Comparison of ENCODE assay signal across 2 cellular contexts in the genomic region with DNA sequence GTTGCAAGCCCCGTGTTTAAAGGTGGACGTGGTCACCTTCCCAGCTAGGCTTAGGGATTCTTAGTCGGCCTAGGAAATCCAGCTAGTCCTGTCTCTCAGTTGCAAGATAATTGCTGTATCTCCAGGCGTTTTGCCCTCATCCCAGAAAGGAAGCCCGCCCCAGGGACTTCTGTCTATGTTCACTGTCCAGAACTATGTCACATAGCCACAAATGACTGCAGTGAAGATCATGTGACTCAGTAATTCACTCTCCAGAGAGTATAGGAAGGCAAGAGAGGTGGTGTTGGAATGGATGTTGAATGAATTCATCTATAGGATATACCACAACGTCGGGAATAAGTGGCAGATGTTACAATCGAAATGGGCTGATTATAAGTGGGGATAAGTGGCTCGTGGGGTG.
TF ChIP-seq lines count a peak whose summit lies in the region.

No MANE protein-coding gene starts in this region.

TF ChIP-seq in GM23338, 12 proteins besides CTCF, POLR2A, EP300 and RAD21:
- TF ChIP-seq NANOG (IDR thresholded peaks at IDR 0.05; ENCODE audit: borderline replicate concordance): no peak
- TF ChIP-seq CREB1 (CRISPR knock-in tag; IDR thresholded peaks at IDR 0.05; ENCODE audit: low read depth): no peak
- TF ChIP-seq EZH2phosphoT487 (IDR thresholded peaks at IDR 0.05; ENCODE audit: unreplicated experiment): no peak
TF ChIP-seq in GM23338: peak in this region for 0.

TF ChIP-seq in H1, 55 proteins besides CTCF, POLR2A, EP300 and RAD21:
- no peak for TF ChIP-seq SIRT6 (IDR thresholded peaks at IDR 0.05; ENCODE audit: low read length)
- TF ChIP-seq SAP30 (IDR thresholded peaks at IDR 0.05; ENCODE audit: insufficient read depth, insufficient replicate concordance, low read length): no peak
- no peak for TF ChIP-seq TAF1 (IDR thresholded peaks at IDR 0.05; ENCODE audit: low read depth, low read length)
- no peak for TF ChIP-seq CREB1 (IDR thresholded peaks at IDR 0.05)
- no peak for TF ChIP-seq KDM1A (IDR thresholded peaks at IDR 0.05; ENCODE audit: borderline replicate concordance, low read length)
- no peak for TF ChIP-seq POU5F1 (IDR thresholded peaks at IDR 0.05; ENCODE audit: low read depth, low read length)
- TF ChIP-seq, protein P1, sequence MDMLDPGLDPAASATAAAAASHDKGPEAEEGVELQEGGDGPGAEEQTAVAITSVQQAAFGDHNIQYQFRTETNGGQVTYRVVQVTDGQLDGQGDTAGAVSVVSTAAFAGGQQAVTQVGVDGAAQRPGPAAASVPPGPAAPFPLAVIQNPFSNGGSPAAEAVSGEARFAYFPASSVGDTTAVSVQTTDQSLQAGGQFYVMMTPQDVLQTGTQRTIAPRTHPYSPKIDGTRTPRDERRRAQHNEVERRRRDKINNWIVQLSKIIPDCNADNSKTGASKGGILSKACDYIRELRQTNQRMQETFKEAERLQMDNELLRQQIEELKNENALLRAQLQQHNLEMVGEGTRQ (IDR thresholded peaks at IDR 0.05; ENCODE audit: low read length): no peak
